22 cellular contexts compared by ENCODE assay signal in genomic region chr5:117203584-117203983, GRCh38.
DNase-seq lines count a peak whose midpoint lies in the region; ATAC-seq, FAIRE-seq and TF ChIP-seq lines count a peak whose summit lies in the region.
"Had no signal": no experiment of that assay in that cellular context is flagged by ENCODE, and none has a peak within 500 bp of the region (broad histone marks: within the 10 kb centered on the region; RNA-seq: fewer than 3 reads in every experiment).

No MANE protein-coding gene starts in this region.

- no peak for TF ChIP-seq RAD21 in HepG2 (CRISPR knock-in tag; IDR thresholded peaks at IDR 0.05)
- no peak for TF ChIP-seq RAD21 in K562 (CRISPR knock-in tag; conservative IDR thresholded peaks at IDR 0.05 in 1 of 2, IDR thresholded peaks at IDR 0.05 in 1 of 2)

- H3K36me3 ChIP-seq in HepG2 (replicated peaks in 1 of 2; ENCODE audit: control insufficient read depth in 1 of 2, insufficient read depth in 2 of 2, low read length in 2 of 2): no peaks in the 10 kb centered on the region
- no peaks in the 10 kb centered on the region for H3K36me3 ChIP-seq in right lobe of liver
- no peaks in the 10 kb centered on the region for H3K36me3 ChIP-seq in K562 (ENCODE audit: control insufficient read depth, insufficient read depth, low read length)
- H3K36me3 ChIP-seq in osteoblast (ENCODE audit: insufficient read depth, low read length): no peaks in the 10 kb centered on the region
- H3K36me3 ChIP-seq in CD4-positive, alpha-beta memory T cell (ENCODE audit: insufficient read depth, low read length): no peaks in the 10 kb centered on the region
- H3K36me3 ChIP-seq: BLaER1 treated with 17β-estradiol and CSF1 and Interleukin-3, amounts not matched to agents 10 nM and 100 nM had no signal

- H4K20me1 ChIP-seq in HepG2 (ENCODE audit: insufficient read depth, low read length) (no peaks in the 10 kb centered on the region), K562 (replicated peaks; ENCODE audit: control insufficient read depth, insufficient read depth, low read length) (no peaks in the 10 kb centered on the region), osteoblast (ENCODE audit: insufficient read depth, low read length) (no peaks in the 10 kb centered on the region)
- H4K20me1 ChIP-seq: BLaER1 treated with 17β-estradiol and CSF1 and Interleukin-3, amounts not matched to agents 10 nM and 100 nM had no signal

- no peaks in the 10 kb centered on the region for H3K36me3 Mint-ChIP-seq in CD4-positive, alpha-beta memory T cell
- H3K36me3 Mint-ChIP-seq: CD8-positive, alpha-beta memory T cell had no signal

- no peak for TF ChIP-seq POLR2A in HepG2 (IDR thresholded peaks at IDR 0.05; ENCODE audit: insufficient read depth in 1 of 2, low read depth in 2 of 2, low read length in 2 of 2)
- TF ChIP-seq POLR2A in right lobe of liver (IDR thresholded peaks at IDR 0.05): no peak
- TF ChIP-seq POLR2A in K562 (conservative IDR thresholded peaks at IDR 0.05): no peak

- no peak for TF ChIP-seq EP300 in HepG2 (IDR thresholded peaks at IDR 0.05; ENCODE audit: low read depth in 2 of 2, low read length in 2 of 2)
- TF ChIP-seq EP300 in HepG2 (CRISPR knock-in tag; IDR thresholded peaks at IDR 0.05; ENCODE audit: borderline replicate concordance): no peak
- no peak for TF ChIP-seq EP300 in K562 (IDR thresholded peaks at IDR 0.05; ENCODE audit: low read length)

- CTCF ChIA-PET in HepG2 (lab: Yijun Ruan, JAX; ENCODE audit: low intra/inter-chr PET ratio, low total read pairs): no interaction called here
- CTCF ChIA-PET in K562 (lab: Yijun Ruan, JAX; ENCODE audit: low intra/inter-chr PET ratio): no interaction called here
- CTCF ChIA-PET in CD4-positive, alpha-beta memory T cell (lab: Charles Lee; ENCODE audit: partially characterized antibody): no interaction called here

- H3K27ac Mint-ChIP-seq in CD4-positive, alpha-beta memory T cell: no peak overlapping the region
- H3K27ac Mint-ChIP-seq: B cell; CD4-positive, alpha-beta T cell; CD8-positive, alpha-beta memory T cell had no signal

- no peak overlapping the region for H2AFZ ChIP-seq in HepG2 (ENCODE audit: low read length)
- H2AFZ ChIP-seq in K562 (ENCODE audit: low read depth, low read length): no peak overlapping the region
- H2AFZ ChIP-seq in osteoblast (ENCODE audit: low read length): no peak overlapping the region

- no peaks in the 10 kb centered on the region for H3K4me1 Mint-ChIP-seq in CD4-positive, alpha-beta memory T cell
- H3K4me1 Mint-ChIP-seq: B cell; CD8-positive, alpha-beta memory T cell had no signal

- FAIRE-seq in HepG2 (lab: Jason Lieb, UNC) (no peak), K562 (lab: Jason Lieb, UNC) (no peak)
- FAIRE-seq: A549, D721Med, G401.6, GM12892, GM18507 had no signal

- no TSS peak for BruUV-seq in HepG2 (replicated peaks; lab: Mats Ljungman, UMichigan)
- BruUV-seq in K562 (replicated peaks; lab: Mats Ljungman, UMichigan): no TSS peak

- no peaks in the 10 kb centered on the region for H3K9me1 ChIP-seq in K562 (ENCODE audit: control insufficient read depth, insufficient read depth, low read length)

- no peak overlapping the region for H3K4me3 ChIP-seq in HepG2 (replicated peaks in 1 of 3; ENCODE audit: insufficient read depth in 1 of 3, low read depth in 2 of 3, low read length in 3 of 3)
- no peak overlapping the region for H3K4me3 ChIP-seq in right lobe of liver
- no peak overlapping the region for H3K4me3 ChIP-seq in K562
- H3K4me3 ChIP-seq in osteoblast (ENCODE audit: insufficient read depth, low read length): no peak overlapping the region
- no peak overlapping the region for H3K4me3 ChIP-seq in CD4-positive, alpha-beta memory T cell (ENCODE audit: low read length in 2 of 2)
- H3K4me3 ChIP-seq: A549; BLaER1 treated with 17β-estradiol and CSF1 and Interleukin-3, amounts not matched to agents 10 nM and 100 nM had no signal

- no peak for DNase-seq in HepG2 (ENCODE audit: low spot score)
- DNase-seq in right lobe of liver: no peak
- no peak for DNase-seq in K562 (ENCODE audit: extremely low read depth in 1 of 4, low spot score in 3 of 4)
- DNase-seq in osteoblast (ENCODE audit: insufficient read length, low spot score, missing footprints): peak; percentile 9
- no peak for DNase-seq in COR-L47 (lab: John Stamatoyannopoulos, UW)
- DNase-seq in CD4-positive, alpha-beta memory T cell: no peak
- DNase-seq: AML-193; Caco-2; Calu3; CD4-positive, alpha-beta T cell; CD8-positive, alpha-beta memory T cell; DMS79 treated with DMSO at 0.1 percent for 48 hours; GF-D8 had no signal

- no peaks in the 10 kb centered on the region for H3K79me2 ChIP-seq in HepG2 (ENCODE audit: insufficient read depth, low read length)
- H3K79me2 ChIP-seq in K562 (ENCODE audit: control insufficient read depth, insufficient read depth, low read length): no peaks in the 10 kb centered on the region
- no peaks in the 10 kb centered on the region for H3K79me2 ChIP-seq in osteoblast (ENCODE audit: insufficient read depth, low read length)

- H3K9ac ChIP-seq in HepG2 (ENCODE audit: insufficient read depth, low read depth, low read length): no peak overlapping the region
- H3K9ac ChIP-seq in K562 (ENCODE audit: insufficient read depth in 1 of 2, low read depth in 2 of 2, low read length in 2 of 2): no peak overlapping the region
- H3K9ac ChIP-seq: BLaER1 treated with 17β-estradiol and CSF1 and Interleukin-3, amounts not matched to agents 10 nM and 100 nM had no signal

- H3K27ac ChIP-seq in HepG2 (ENCODE audit: extremely low read length, insufficient read depth, low read length) (no peak overlapping the region), right lobe of liver (no peak overlapping the region), K562 (ENCODE audit: extremely low read depth, low read depth, low read length) (no peak overlapping the region), osteoblast (ENCODE audit: low read depth, low read length) (no peak overlapping the region)
- no peak overlapping the region for H3K27ac ChIP-seq in CD4-positive, alpha-beta memory T cell (ENCODE audit: low read depth, low read length)
- H3K27ac ChIP-seq: 22Rv1; A549; BLaER1 treated with 17β-estradiol and CSF1 and Interleukin-3, amounts not matched to agents 10 nM and 100 nM; C4-2B had no signal

- ATAC-seq in HepG2: no peak
- ATAC-seq in right lobe of liver: no peak
- no peak for ATAC-seq in K562
- ATAC-seq: A549 had no signal

- POLR2A ChIA-PET in HepG2 (lab: Yijun Ruan, JAX): no interaction called here
- POLR2A ChIA-PET in K562 (lab: Yijun Ruan, JAX): no interaction called here
- POLR2A ChIA-PET in CD4-positive, alpha-beta memory T cell (lab: Charles Lee; ENCODE audit: partially characterized antibody): no interaction called here

- no peaks in the 10 kb centered on the region for H3K4me1 ChIP-seq in HepG2 (ENCODE audit: insufficient read depth, low read length)
- no peaks in the 10 kb centered on the region for H3K4me1 ChIP-seq in right lobe of liver
- no peaks in the 10 kb centered on the region for H3K4me1 ChIP-seq in K562 (replicated peaks in 1 of 2; ENCODE audit: control insufficient read depth in 2 of 2, insufficient read depth in 2 of 2, low read length in 2 of 2)
- no peaks in the 10 kb centered on the region for H3K4me1 ChIP-seq in osteoblast (ENCODE audit: insufficient read depth, low read length)
- H3K4me1 ChIP-seq in CD4-positive, alpha-beta memory T cell (ENCODE audit: insufficient read depth, low read length): no peaks in the 10 kb centered on the region
- H3K4me1 ChIP-seq: A549; BLaER1 treated with 17β-estradiol and CSF1 and Interleukin-3, amounts not matched to agents 10 nM and 100 nM had no signal

- H3K27me3 Mint-ChIP-seq in CD4-positive, alpha-beta memory T cell: no peaks in the 10 kb centered on the region
- H3K27me3 Mint-ChIP-seq: B cell; CD4-positive, alpha-beta T cell had no signal

- 8% methylated on average over 2 of the region's 2 CpGs for WGBS in HepG2 (ENCODE audit: low lambda C conversion rate)
- 60% methylated on average over 2 of the region's 2 CpGs for WGBS in right lobe of liver (ENCODE audit: insufficient coverage, low coverage, low lambda C conversion rate, missing lambda C conversion rate)
- 0% methylated on average over 2 of the region's 2 CpGs for WGBS in K562 (ENCODE audit: insufficient coverage, low coverage, missing lambda C conversion rate)

- TF ChIP-seq CTCF in HepG2 (CRISPR knock-in tag; IDR thresholded peaks at IDR 0.05) (no peak), right lobe of liver (IDR thresholded peaks at IDR 0.05) (no peak), K562 (IDR thresholded peaks at IDR 0.05 in 2 of 3, conservative IDR thresholded peaks at IDR 0.05 in 1 of 3; ENCODE audit: insufficient read depth in 2 of 3, low read depth in 1 of 3, low read length in 3 of 3) (no peak), osteoblast (IDR thresholded peaks at IDR 0.05; ENCODE audit: extremely low read depth, low read depth, low read length) (no peak)

- intact Hi-C loops in HepG2 (cut with micrococcal nuclease; ENCODE audit: unreplicated experiment): no loop called here
- intact Hi-C loops in right lobe of liver (cut with DNase I): no loop called here
- intact Hi-C loops in K562 (cut with micrococcal nuclease): no loop called here
- intact Hi-C loops in CD4-positive, alpha-beta memory T cell (cut with micrococcal nuclease): no loop called here

- no peak overlapping the region for H3K4me3 Mint-ChIP-seq in CD4-positive, alpha-beta memory T cell
- H3K4me3 Mint-ChIP-seq: B cell; CD4-positive, alpha-beta T cell; CD8-positive, alpha-beta memory T cell had no signal

- no peaks in the 10 kb centered on the region for H3K27me3 ChIP-seq in HepG2 (ENCODE audit: control insufficient read depth in 1 of 2, insufficient read depth in 2 of 2, low read length in 2 of 2)
- no peaks in the 10 kb centered on the region for H3K27me3 ChIP-seq in right lobe of liver
- H3K27me3 ChIP-seq in K562 (ENCODE audit: control insufficient read depth in 2 of 2, insufficient read depth in 2 of 2, low read length in 2 of 2): no peaks in the 10 kb centered on the region
- H3K27me3 ChIP-seq in osteoblast (ENCODE audit: insufficient read depth, low read length): no peaks in the 10 kb centered on the region
- H3K27me3 ChIP-seq in CD4-positive, alpha-beta memory T cell (ENCODE audit: insufficient read depth, low read length): no peaks in the 10 kb centered on the region
- H3K27me3 ChIP-seq: BLaER1 treated with 17β-estradiol and CSF1 and Interleukin-3, amounts not matched to agents 10 nM and 100 nM had no signal

- H3K9me3 Mint-ChIP-seq in CD4-positive, alpha-beta memory T cell: peaks cover 0 to 4% (median 1%) of the 10 kb centered on the region in 8 donors
- H3K9me3 Mint-ChIP-seq: CD4-positive, alpha-beta T cell had no signal

- in situ Hi-C loops in HepG2 (cut with HindIII; ENCODE audit: extremely low pct_ligation_motif_present, low pct_unique_long_range_greater_than_20kb) (no loop called here), K562 (cut with MboI) (no loop called here)

- H3K9me3 ChIP-seq in HepG2 (ENCODE audit: low read length) (no peaks in the 10 kb centered on the region), right lobe of liver (no peaks in the 10 kb centered on the region), K562 (replicated peaks; ENCODE audit: control insufficient read depth, insufficient read depth, low read depth, low read length) (no peaks in the 10 kb centered on the region), osteoblast (ENCODE audit: low read depth, low read length) (peaks cover 3% of the 10 kb centered on the region)
- H3K9me3 ChIP-seq in CD4-positive, alpha-beta memory T cell (ENCODE audit: control insufficient read depth in 1 of 2, low read length in 2 of 2): no peaks in the 10 kb centered on the region
- H3K9me3 ChIP-seq: A549, Caco-2 had no signal

- H3K4me2 ChIP-seq in HepG2 (ENCODE audit: low read depth, low read length) (no peak overlapping the region), K562 (ENCODE audit: insufficient read depth, low read length) (no peak overlapping the region), osteoblast (ENCODE audit: insufficient read depth, low read length) (no peak overlapping the region)
- H3K4me2 ChIP-seq: A549; BLaER1 treated with 17β-estradiol and CSF1 and Interleukin-3, amounts not matched to agents 10 nM and 100 nM had no signal

Comparison
In these comparisons a context has a peak if more than half of its experiments do, and no peak if none do; other contexts are left out.
1. Of the 241 proteins assayed by ChIP-seq in both HepG2 and K562: peak only in HepG2: RAD51; only in K562: TFE3; in both: none; in neither: 239.